In genomic region chr11:66619080-66619554, GRCh38 we compare ENCODE assay signal across 8 cellular contexts. TPM values are rescaled to one million over a fixed set of nuclear protein-coding genes. Genes with fewer than 3 reads are reported as not detected.
A peak's percentile ranks its signal among the peaks of the same experiment; 100 is the strongest.
DNase-seq lines count a peak whose midpoint lies in the region; ATAC-seq and TF ChIP-seq lines count a peak whose summit lies in the region.

No MANE protein-coding gene starts in this region.

- H2AK5ac ChIP-seq in neuronal stem cell (ENCODE audit: low read depth, low read length) = no peak overlapping the region

- H3K36me3 Mint-ChIP-seq in IgD-negative memory B cell = peaks cover 8% of the 10 kb centered on the region
- peaks cover 82% of the 10 kb centered on the region for H3K36me3 Mint-ChIP-seq in activated naive CD8-positive, alpha-beta T cell treated with anti-CD3 and anti-CD28 coated beads for 36 hours

- H3K4me1 ChIP-seq in BLaER1 treated with 17β-estradiol and CSF1 and Interleukin-3, amounts not matched to agents 10 nM and 100 nM = peaks cover 56 to 77% (median 69%) of the 10 kb centered on the region in 10 experiments
- peaks cover 35% of the 10 kb centered on the region for H3K4me1 ChIP-seq in smooth muscle cell (ENCODE audit: low read depth)
- H3K4me1 ChIP-seq in neuronal stem cell (ENCODE audit: control insufficient read depth in 2 of 2, insufficient read depth in 1 of 2, low read depth in 1 of 2, low read length in 2 of 2) = peaks cover 12 to 16% of the 10 kb centered on the region in 2 donors

- H3K79me1 ChIP-seq in neuronal stem cell (ENCODE audit: low read depth, low read length) = peaks cover 8% of the 10 kb centered on the region

- H2BK120ac ChIP-seq in neuronal stem cell (ENCODE audit: low read depth, low read length) = no peak overlapping the region

- no peak overlapping the region for H2AFZ ChIP-seq in smooth muscle cell (ENCODE audit: low read depth)
- no peak overlapping the region for H2AFZ ChIP-seq in neuronal stem cell (ENCODE audit: low read length)

- no peaks in the 10 kb centered on the region for H3K27me3 Mint-ChIP-seq in IgD-negative memory B cell
- H3K27me3 Mint-ChIP-seq in activated naive CD8-positive, alpha-beta T cell treated with anti-CD3 and anti-CD28 coated beads for 36 hours = no peaks in the 10 kb centered on the region

- H3K9me3 ChIP-seq in BLaER1 treated with 17β-estradiol and CSF1 and Interleukin-3, amounts not matched to agents 10 nM and 100 nM (replicated peaks in 1 of 11) = no peaks in the 10 kb centered on the region
- H3K9me3 ChIP-seq in smooth muscle cell (replicated peaks; ENCODE audit: low read depth) (no peaks in the 10 kb centered on the region), neuronal stem cell (replicated peaks in 1 of 2; ENCODE audit: control insufficient read depth in 2 of 2, insufficient read depth in 1 of 2, low read depth in 1 of 2, low read length in 2 of 2) (no peaks in the 10 kb centered on the region)

- WGBS in smooth muscle cell (ENCODE audit: low lambda C conversion rate) = 23% methylated on average over 4 of the region's 4 CpGs
- no CpG with 5 or more reads among the region's 4 CpGs for WGBS in neuronal stem cell (ENCODE audit: extremely low coverage in 2 of 2, insufficient read length in 2 of 2, insufficient replicate concordance in 1 of 2), 2 donors

- no peak overlapping the region for H4K8ac ChIP-seq in neuronal stem cell (ENCODE audit: low read depth, low read length)

- no peak overlapping the region for H3K14ac ChIP-seq in neuronal stem cell (ENCODE audit: low read length)

- H2BK5ac ChIP-seq in neuronal stem cell (ENCODE audit: low read length) = no peak overlapping the region

- no peak overlapping the region for H3K4ac ChIP-seq in neuronal stem cell (ENCODE audit: low read length)

- no peaks in the 10 kb centered on the region for H3K27me3 ChIP-seq in BLaER1 treated with 17β-estradiol and CSF1 and Interleukin-3, amounts not matched to agents 10 nM and 100 nM
- no peaks in the 10 kb centered on the region for H3K27me3 ChIP-seq in smooth muscle cell (ENCODE audit: low read depth)
- H3K27me3 ChIP-seq in neuronal stem cell (ENCODE audit: control insufficient read depth in 3 of 3, insufficient read depth in 3 of 3, low read depth in 1 of 3, low read length in 3 of 3) = no peaks in the 10 kb centered on the region

- no peak overlapping the region for H3K18ac ChIP-seq in neuronal stem cell (ENCODE audit: low read length)

- H4K91ac ChIP-seq in neuronal stem cell (ENCODE audit: low read depth, low read length, poor library complexity) = no peak overlapping the region

- H2BK15ac ChIP-seq in neuronal stem cell (ENCODE audit: low read length) = no peak overlapping the region

- no peak overlapping the region for H2BK12ac ChIP-seq in neuronal stem cell (ENCODE audit: low read length)

- peaks cover 31% of the 10 kb centered on the region for H3F3A ChIP-seq in smooth muscle cell (ENCODE audit: low read depth)

- H4K20me1 ChIP-seq in BLaER1 treated with 17β-estradiol and CSF1 and Interleukin-3, amounts not matched to agents 10 nM and 100 nM = peaks cover 70 to 77% (median 76%) of the 10 kb centered on the region in 11 experiments
- peaks cover 73% of the 10 kb centered on the region for H4K20me1 ChIP-seq in smooth muscle cell (ENCODE audit: low read depth)

- ATAC-seq in HG03432 (IDR thresholded peaks at IDR 0.05; ENCODE audit: unreplicated experiment) (no peak), GM18907 (IDR thresholded peaks at IDR 0.05; ENCODE audit: unreplicated experiment) (no peak)

- peak overlapping the region; percentile 90 to 100 (median 98) for H3K4me2 ChIP-seq in BLaER1 treated with 17β-estradiol and CSF1 and Interleukin-3, amounts not matched to agents 10 nM and 100 nM
- H3K4me2 ChIP-seq in smooth muscle cell (peak overlapping the region; percentile 98), neuronal stem cell (ENCODE audit: insufficient read depth, low read length, poor library complexity, severe bottlenecking) (no peak overlapping the region)

- H3K27ac Mint-ChIP-seq in IgD-negative memory B cell = peak overlapping the region; percentile 89 to 100 (median 99)
- H3K27ac Mint-ChIP-seq in activated naive CD8-positive, alpha-beta T cell treated with anti-CD3 and anti-CD28 coated beads for 36 hours = peak overlapping the region; percentile 98

- peak overlapping the region; percentile 92 to 98 (median 96) for H3K9ac ChIP-seq in BLaER1 treated with 17β-estradiol and CSF1 and Interleukin-3, amounts not matched to agents 10 nM and 100 nM
- H3K9ac ChIP-seq in smooth muscle cell (ENCODE audit: low read depth) (peak overlapping the region; percentile 96), neuronal stem cell (ENCODE audit: low read depth, low read length, poor library complexity) (no peak overlapping the region)

- TF ChIP-seq CTCF in smooth muscle cell (IDR thresholded peaks at IDR 0.05; ENCODE audit: borderline replicate concordance, insufficient read depth, poor library complexity, severe bottlenecking) = no peak

- no peaks in the 10 kb centered on the region for H3K9me3 Mint-ChIP-seq in IgD-negative memory B cell
- no peaks in the 10 kb centered on the region for H3K9me3 Mint-ChIP-seq in activated naive CD8-positive, alpha-beta T cell treated with anti-CD3 and anti-CD28 coated beads for 36 hours

- H3K23ac ChIP-seq in neuronal stem cell (ENCODE audit: low read depth, low read length, poor library complexity) = no peak overlapping the region

- H3K4me3 ChIP-seq in BLaER1 treated with 17β-estradiol and CSF1 and Interleukin-3, amounts not matched to agents 10 nM and 100 nM = peak overlapping the region; percentile 69 to 99 (median 90)
- H3K4me3 ChIP-seq in smooth muscle cell (peak overlapping the region; percentile 81), neuronal stem cell (ENCODE audit: low read length in 2 of 2) (peak overlapping the region in 1 of 2 donors; percentile 84)

- H3K36me3 ChIP-seq in BLaER1 treated with 17β-estradiol and CSF1 and Interleukin-3, amounts not matched to agents 10 nM and 100 nM = peaks cover 24 to 69% (median 63%) of the 10 kb centered on the region in 11 experiments
- H3K36me3 ChIP-seq in smooth muscle cell (ENCODE audit: low read depth) = no peaks in the 10 kb centered on the region
- peaks cover 23 to 66% of the 10 kb centered on the region in 2 donors for H3K36me3 ChIP-seq in neuronal stem cell (replicated peaks in 1 of 2; ENCODE audit: control insufficient read depth in 2 of 2, insufficient read depth in 2 of 2, low read length in 2 of 2)

- DNase-seq in activated naive CD8-positive, alpha-beta T cell treated with anti-CD3 and anti-CD28 coated beads for 36 hours = no peak
- DNase-seq in hepatic stellate cell (ENCODE audit: low spot score) = peak; percentile 73
- DNase-seq in smooth muscle cell (lab: John Stamatoyannopoulos, UW; ENCODE audit: unreplicated experiment) = no peak
- no peak for DNase-seq in neuronal stem cell (ENCODE audit: low spot score)

- peaks cover 53 to 59% (median 53%) of the 10 kb centered on the region in 3 donors for H3K4me1 Mint-ChIP-seq in IgD-negative memory B cell
- peaks cover 57% of the 10 kb centered on the region for H3K4me1 Mint-ChIP-seq in activated naive CD8-positive, alpha-beta T cell treated with anti-CD3 and anti-CD28 coated beads for 36 hours

- peak overlapping the region; percentile 26 to 98 (median 87); a peak in 15 of 22 replicates for H3K27ac ChIP-seq in BLaER1 treated with 17β-estradiol and CSF1 and Interleukin-3, amounts not matched to agents 10 nM and 100 nM
- peak overlapping the region; percentile 97 for H3K27ac ChIP-seq in smooth muscle cell (ENCODE audit: low read depth)
- no peak overlapping the region for H3K27ac ChIP-seq in neuronal stem cell (replicated peaks; ENCODE audit: low read length)

- H3K79me2 ChIP-seq in smooth muscle cell (ENCODE audit: low read depth) = peaks cover 75% of the 10 kb centered on the region

- peak overlapping the region; percentile 98 to 100 (median 100) for H3K4me3 Mint-ChIP-seq in IgD-negative memory B cell
- peak overlapping the region; percentile 96 for H3K4me3 Mint-ChIP-seq in activated naive CD8-positive, alpha-beta T cell treated with anti-CD3 and anti-CD28 coated beads for 36 hours

RNA-seq across cellular contexts. Expression of gene RBM14, which starts 2.7 kb away (rescaled TPM):
- 80.5 TPM for polyA plus RNA-seq in IgD-negative memory B cell
- 100 to 1,000 TPM; 157 to 162 TPM for total RNA-seq in activated naive CD8-positive, alpha-beta T cell treated with anti-CD3 and anti-CD28 coated beads for 36 hours
- total RNA-seq in smooth muscle cell = 25.3 and 34.4 TPM in 2 replicates
- 41.0 and 41.1 TPM in 2 replicates for polyA plus RNA-seq in smooth muscle cell
- polyA plus RNA-seq in neuronal stem cell (2013, experiment 1 of 2) = 52.5 TPM
- polyA plus RNA-seq in neuronal stem cell (2013, experiment 2 of 2) = 53.0 TPM

RNA-seq across cellular contexts. Expression of gene RBM4, which starts 19.4 kb away (rescaled TPM):
- 189 TPM for polyA plus RNA-seq in IgD-negative memory B cell
- total RNA-seq in activated naive CD8-positive, alpha-beta T cell treated with anti-CD3 and anti-CD28 coated beads for 36 hours = 100 to 1,000 TPM; 134 to 140 TPM
- 110 and 125 TPM in 2 replicates for total RNA-seq in smooth muscle cell
- 121 and 150 TPM in 2 replicates for polyA plus RNA-seq in smooth muscle cell
- polyA plus RNA-seq in neuronal stem cell (2013, experiment 1 of 2) = 112 TPM
- 115 TPM for polyA plus RNA-seq in neuronal stem cell (2013, experiment 2 of 2)

RNA-seq across cellular contexts. Expression of gene CCS, which starts 26.1 kb away (rescaled TPM):
- polyA plus RNA-seq in IgD-negative memory B cell (74.7 TPM), smooth muscle cell (104 and 113 TPM in 2 replicates)
- 10 to 100 TPM; 19.7 to 20.9 TPM for total RNA-seq in activated naive CD8-positive, alpha-beta T cell treated with anti-CD3 and anti-CD28 coated beads for 36 hours
- total RNA-seq in smooth muscle cell = 24.6 and 29.2 TPM in 2 replicates
- polyA plus RNA-seq in neuronal stem cell (2013, experiment 1 of 2) = 39.5 TPM
- 39.5 TPM for polyA plus RNA-seq in neuronal stem cell (2013, experiment 2 of 2)

RNA-seq across cellular contexts. Expression of gene CCDC87, which starts 26.3 kb away (rescaled TPM):
- polyA plus RNA-seq in IgD-negative memory B cell = not detected
- under 1 TPM; 0.16 to 0.23 TPM for total RNA-seq in activated naive CD8-positive, alpha-beta T cell treated with anti-CD3 and anti-CD28 coated beads for 36 hours
- 2.5 TPM in 1 of 2 replicates, not detected in the other for total RNA-seq in smooth muscle cell
- polyA plus RNA-seq in smooth muscle cell = 0.56 and 0.91 TPM in 2 replicates
- 0.13 TPM for polyA plus RNA-seq in neuronal stem cell (2013, experiment 1 of 2)
- polyA plus RNA-seq in neuronal stem cell (2013, experiment 2 of 2) = 0.14 TPM

RNA-seq across cellular contexts. Expression of gene CTSF, which starts 50.7 kb away (rescaled TPM):
- polyA plus RNA-seq in IgD-negative memory B cell = 7.0 TPM
- total RNA-seq in activated naive CD8-positive, alpha-beta T cell treated with anti-CD3 and anti-CD28 coated beads for 36 hours = 1 to 10 TPM; 1.2 to 1.4 TPM
- 0.27 and 0.45 TPM in 2 replicates for total RNA-seq in smooth muscle cell
- 0.62 TPM in 1 of 2 replicates, not detected in the other for polyA plus RNA-seq in smooth muscle cell
- polyA plus RNA-seq in neuronal stem cell (2013, experiment 1 of 2) = 1.3 TPM
- polyA plus RNA-seq in neuronal stem cell (2013, experiment 2 of 2) = 1.2 TPM
